ENCODE assay signal across 8 cellular contexts in genomic region chr19:39408392-39409206, GRCh38. TPM values are rescaled to one million over a fixed set of nuclear protein-coding genes. Genes with fewer than 3 reads are reported as not detected.
DNase-seq lines count a peak whose midpoint lies in the region; ATAC-seq and TF ChIP-seq lines count a peak whose summit lies in the region.

No MANE protein-coding gene starts in this region.

- WGBS in gastroesophageal sphincter (ENCODE audit: low coverage in 1 of 2), 2 donors, result 0% methylated on average over 2 of the region's 20 CpGs

- peak overlapping the region; percentile 99 to 100 (median 99) for H3K27ac ChIP-seq in gastroesophageal sphincter
- H3K27ac ChIP-seq in skin epidermis, result peak overlapping the region; percentile 88 to 100 (median 99)

- TF ChIP-seq POLR2A in gastroesophageal sphincter (IDR thresholded peaks at IDR 0.05), result peak; percentile 54 to 69

- H3K4me3 Mint-ChIP-seq in Caco-2 (ENCODE audit: unreplicated experiment), result peak overlapping the region; percentile 77
- peak overlapping the region; percentile 83 for H3K4me3 Mint-ChIP-seq in activated T-cell treated with anti-CD3 and anti-CD28 coated beads, Interleukin-2, amount 50 U/mL, for 4 hours

- no peak for DNase-seq in Caco-2
- peak; percentile 66 for DNase-seq in M059J (ENCODE audit: low read depth)
- no peak for DNase-seq in activated T-cell treated with anti-CD3 and anti-CD28 coated beads, Interleukin-2, amount 50 U/mL, for 4 hours
- no peak for DNase-seq in stimulated activated CD4-positive, alpha-beta T cell treated with anti-CD3 and anti-CD28 coated beads, Interleukin-4, amount 100 ng/mL, for 1 hour

- H3K4me1 ChIP-seq in Caco-2 (peaks cover 29% of the 10 kb centered on the region), gastroesophageal sphincter (peaks cover 0 to 42% (median 20%) of the 10 kb centered on the region in 3 donors)

- H3K27me3 Mint-ChIP-seq in Caco-2 (ENCODE audit: insufficient read depth, unreplicated experiment), result peaks cover 3% of the 10 kb centered on the region
- no peaks in the 10 kb centered on the region for H3K27me3 Mint-ChIP-seq in activated T-cell treated with anti-CD3 and anti-CD28 coated beads, Interleukin-2, amount 50 U/mL, for 4 hours (ENCODE audit: low read depth)

- H3K9me3 Mint-ChIP-seq in Caco-2 (ENCODE audit: unreplicated experiment), result no peaks in the 10 kb centered on the region
- H3K9me3 Mint-ChIP-seq in activated T-cell treated with anti-CD3 and anti-CD28 coated beads, Interleukin-2, amount 50 U/mL, for 4 hours, result no peaks in the 10 kb centered on the region

- no peak for ATAC-seq in activated T-cell treated with anti-CD3 and anti-CD28 coated beads, Interleukin-2, amount 50 U/mL, for 4 hours
- ATAC-seq in gastroesophageal sphincter, result no peak
- ATAC-seq in HG03196 (IDR thresholded peaks at IDR 0.05; ENCODE audit: unreplicated experiment), result no peak
- ATAC-seq in HG02571 (IDR thresholded peaks at IDR 0.05; ENCODE audit: unreplicated experiment), result no peak

- TF ChIP-seq CTCF in Caco-2 (IDR thresholded peaks at IDR 0.05; ENCODE audit: insufficient read depth in 1 of 2, low read depth in 1 of 2, low read length in 1 of 2, severe bottlenecking in 1 of 2, unreplicated experiment in 1 of 2) (no peak), gastroesophageal sphincter (IDR thresholded peaks at IDR 0.05) (no peak)

- no peaks in the 10 kb centered on the region for H3K27me3 ChIP-seq in Caco-2 (replicated peaks; ENCODE audit: control insufficient read depth, insufficient read depth, low read length)
- H3K27me3 ChIP-seq in gastroesophageal sphincter, result no peaks in the 10 kb centered on the region

- peaks cover 74% of the 10 kb centered on the region for H3K36me3 Mint-ChIP-seq in Caco-2 (ENCODE audit: insufficient read depth, unreplicated experiment)
- peaks cover 11% of the 10 kb centered on the region for H3K36me3 Mint-ChIP-seq in activated T-cell treated with anti-CD3 and anti-CD28 coated beads, Interleukin-2, amount 50 U/mL, for 4 hours (ENCODE audit: insufficient read depth)

- H3K4me3 ChIP-seq in Caco-2 (ENCODE audit: low read depth, low read length) (peak overlapping the region; percentile 94), gastroesophageal sphincter (peak overlapping the region; percentile 84 to 90), skin epidermis (peak overlapping the region; percentile 67 to 96 (median 79))

- H3K4me1 Mint-ChIP-seq in Caco-2 (ENCODE audit: low read depth, unreplicated experiment), result peaks cover 38% of the 10 kb centered on the region
- peaks cover 52% of the 10 kb centered on the region for H3K4me1 Mint-ChIP-seq in activated T-cell treated with anti-CD3 and anti-CD28 coated beads, Interleukin-2, amount 50 U/mL, for 4 hours (ENCODE audit: low read depth)

- intact Hi-C loops in Caco-2 (cut with micrococcal nuclease; ENCODE audit: unreplicated experiment), result no loop called here

- POLR2A ChIA-PET in Caco-2 (lab: Charles Lee), result interaction anchor here (0.6 to 4.1 kb wide), 6 partner anchors 7 to 439 kb away, joined by 3 to 27 read pairs (median 4); partner anchors contain the start of genes MED29, PAF1 and RPS16

- peak overlapping the region; percentile 90 for H3K27ac Mint-ChIP-seq in Caco-2 (ENCODE audit: unreplicated experiment)

- CTCF ChIA-PET in Caco-2 (lab: Charles Lee), result interaction anchor here (0.6 to 4.1 kb wide), 3 partner anchors 11 to 114 kb away, joined by 6 to 17 read pairs (median 7); partner anchors contain the start of gene MED29

- no peak for TF ChIP-seq EP300 in gastroesophageal sphincter (IDR thresholded peaks at IDR 0.05)

- H3K9me3 ChIP-seq in Caco-2 (no peaks in the 10 kb centered on the region), gastroesophageal sphincter (no peaks in the 10 kb centered on the region)

- BruUV-seq in Caco-2 (replicated peaks; lab: Mats Ljungman, UMichigan), result TSS peak; percentile 78

- peaks cover 4% of the 10 kb centered on the region; the same call in 1 of the 2 replicates for H3K36me3 ChIP-seq in Caco-2 (ENCODE audit: control insufficient read depth, insufficient read depth, low read length)
- H3K36me3 ChIP-seq in gastroesophageal sphincter, result peaks cover 4 to 22% of the 10 kb centered on the region in 2 donors

RNA-seq across cellular contexts. Expression of gene ZFP36, which starts 2.0 kb away (rescaled TPM):
- total RNA-seq in Caco-2 (2022), result 25.8 and 29.7 TPM in 2 replicates
- 6.0 and 10.8 TPM in 2 replicates for total RNA-seq in M059J (2014; rRNA removed; shearing (Covaris generic))
- total RNA-seq in activated T-cell treated with anti-CD3 and anti-CD28 coated beads, Interleukin-2, amount 50 U/mL, for 4 hours, result 10 to 100 TPM; 39.5 to 50.8 (median 43.7) TPM
- total RNA-seq in gastroesophageal sphincter, result 100 to 1,000 TPM in 3 of 4 donors, 10 to 100 TPM in 1; 78.6 to 276 (median 158) TPM

RNA-seq across cellular contexts. Expression of gene PLEKHG2, which starts 3.9 kb away (rescaled TPM):
- total RNA-seq in Caco-2 (2022) (49.8 and 64.1 TPM in 2 replicates), gastroesophageal sphincter (10 to 100 TPM; 19.5 to 35.3 (median 23.4) TPM)
- total RNA-seq in M059J (2014; rRNA removed; shearing (Covaris generic)), result 8.6 and 11.7 TPM in 2 replicates
- total RNA-seq in activated T-cell treated with anti-CD3 and anti-CD28 coated beads, Interleukin-2, amount 50 U/mL, for 4 hours, result 10 to 100 TPM; 22.0 to 23.7 (median 22.0) TPM

RNA-seq across cellular contexts. Expression of gene MED29, which starts 17.4 kb away (rescaled TPM):
- total RNA-seq in Caco-2 (2022), result 50.3 and 50.8 TPM in 2 replicates
- total RNA-seq in M059J (2014; rRNA removed; shearing (Covaris generic)), result 46.7 and 47.3 TPM in 2 replicates
- total RNA-seq in activated T-cell treated with anti-CD3 and anti-CD28 coated beads, Interleukin-2, amount 50 U/mL, for 4 hours, result 10 to 100 TPM; 39.5 to 43.1 (median 39.7) TPM
- 10 to 100 TPM; 30.0 to 50.7 (median 36.4) TPM for total RNA-seq in gastroesophageal sphincter

RNA-seq across cellular contexts. Expression of gene PAF1, which starts 17.7 kb away (rescaled TPM):
- 57.9 and 59.0 TPM in 2 replicates for total RNA-seq in Caco-2 (2022)
- total RNA-seq in M059J (2014; rRNA removed; shearing (Covaris generic)), result 69.0 and 79.3 TPM in 2 replicates
- total RNA-seq in activated T-cell treated with anti-CD3 and anti-CD28 coated beads, Interleukin-2, amount 50 U/mL, for 4 hours, result 10 to 100 TPM; 48.0 to 50.8 (median 50.2) TPM
- total RNA-seq in gastroesophageal sphincter, result 10 to 100 TPM; 32.8 to 48.0 (median 44.0) TPM

RNA-seq across cellular contexts. Expression of gene RPS16, which starts 27.1 kb away (rescaled TPM):
- 2,801 and 3,019 TPM in 2 replicates for total RNA-seq in Caco-2 (2022)
- total RNA-seq in M059J (2014; rRNA removed; shearing (Covaris generic)), result 26.6 and 28.7 TPM in 2 replicates
- 1,000 to 10,000 TPM; 3,250 to 3,505 (median 3,474) TPM for total RNA-seq in activated T-cell treated with anti-CD3 and anti-CD28 coated beads, Interleukin-2, amount 50 U/mL, for 4 hours
- 1,000 to 10,000 TPM; 1,023 to 1,769 (median 1,110) TPM for total RNA-seq in gastroesophageal sphincter
